In the genomic region with DNA sequence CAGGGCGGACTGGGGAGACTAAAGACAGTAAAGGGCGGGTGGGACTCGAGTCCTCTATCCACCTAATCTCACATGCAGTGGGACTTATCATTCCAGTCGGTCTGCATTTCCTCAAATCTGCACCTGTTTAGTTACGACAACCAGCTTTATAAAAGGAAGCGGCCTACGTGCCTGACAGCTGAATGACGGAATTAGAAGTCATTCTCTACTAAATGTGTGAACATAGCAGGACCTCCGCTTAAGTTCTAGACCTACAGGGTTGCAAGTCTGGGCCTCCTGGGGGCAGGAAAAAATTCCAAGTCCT, we compare ENCODE assay signal across 8 cellular contexts.
A peak's percentile ranks its signal among the peaks of the same experiment; 100 is the strongest.
DNase-seq lines count a peak whose midpoint lies in the region; ATAC-seq and TF ChIP-seq lines count a peak whose summit lies in the region.

No MANE protein-coding gene starts in this region.

- no peaks in the 10 kb centered on the region for H4K20me1 ChIP-seq in neural cell (ENCODE audit: insufficient read depth)

- TF ChIP-seq CTCF in neural cell (IDR thresholded peaks at IDR 0.05; ENCODE audit: poor library complexity, severe bottlenecking), result no peak

- H3K9ac ChIP-seq in HUES64 (ENCODE audit: low read depth, low read length) (peak overlapping the region; percentile 89), neural cell (ENCODE audit: low read length) (peak overlapping the region; percentile 41)

- H3K4me3 ChIP-seq in HUES64 (ENCODE audit: low read length), result peak overlapping the region; percentile 71
- H3K4me3 ChIP-seq in neural cell (ENCODE audit: low read length), result peak overlapping the region; percentile 76

- DNase-seq in CD1c-positive myeloid dendritic cell (ENCODE audit: extremely low spot score) (peak; percentile 31), epithelial cell of prostate (ENCODE audit: low read depth, low spot score) (no peak), kidney tubule cell (ENCODE audit: low spot score) (no peak), NCI-H146 (lab: John Stamatoyannopoulos, UW) (no peak), NAMALWA (ENCODE audit: low spot score) (no peak)

- TF ChIP-seq RAD21 in neural cell (conservative IDR thresholded peaks at IDR 0.05), result no peak

- no peaks in the 10 kb centered on the region for H3K9me2 ChIP-seq in neural cell (ENCODE audit: insufficient read depth, low read length)

- no peak for TF ChIP-seq EP300 in neural cell (conservative IDR thresholded peaks at IDR 0.05; ENCODE audit: poor library complexity, severe bottlenecking)

- H2AFZ ChIP-seq in neural cell (ENCODE audit: low read depth, low read length), result no peak overlapping the region

- H3K4me2 ChIP-seq in neural cell (ENCODE audit: low read length), result no peak overlapping the region

- H3F3A ChIP-seq in neural cell (ENCODE audit: insufficient read depth, low read length, poor library complexity, severe bottlenecking), result no peaks in the 10 kb centered on the region

- no peaks in the 10 kb centered on the region for H3K79me2 ChIP-seq in neural cell (replicated peaks; ENCODE audit: insufficient read depth, low read length)

- ATAC-seq in HG03457 (IDR thresholded peaks at IDR 0.05; ENCODE audit: unreplicated experiment), result no peak

- H3K4me1 ChIP-seq in HUES64 (ENCODE audit: insufficient read depth, low read length), result peaks cover 11% of the 10 kb centered on the region

- H3K27me3 ChIP-seq in HUES64 (ENCODE audit: insufficient read depth, low read length) (peaks cover 32% of the 10 kb centered on the region), neural cell (ENCODE audit: insufficient read depth, low read depth, low read length) (peaks cover 13% of the 10 kb centered on the region)

- H3K9me3 ChIP-seq in HUES64 (ENCODE audit: insufficient read depth, low read depth, low read length) (no peaks in the 10 kb centered on the region), neural cell (ENCODE audit: low read length) (no peaks in the 10 kb centered on the region)

- no peak overlapping the region; the same call in 1 of the 2 replicates for H3K27ac ChIP-seq in HUES64 (ENCODE audit: low read depth, low read length)
- peak overlapping the region; percentile 71 for H3K27ac ChIP-seq in epithelial cell of prostate
- H3K27ac ChIP-seq in neural cell (ENCODE audit: low read length), result no peak overlapping the region

- 47% methylated on average over 9 of the region's 9 CpGs for WGBS in HUES64

- H3K36me3 ChIP-seq in HUES64 (ENCODE audit: insufficient read depth, low read length), result no peaks in the 10 kb centered on the region
- no peaks in the 10 kb centered on the region for H3K36me3 ChIP-seq in neural cell (ENCODE audit: insufficient read depth, low read length)

TF ChIP-seq in neural cell, 6 proteins besides CTCF, POLR2A, EP300 and RAD21:
- TF ChIP-seq MXI1 (conservative IDR thresholded peaks at IDR 0.05; ENCODE audit: poor library complexity, severe bottlenecking) (no peak), POLR2AphosphoS5 (IDR thresholded peaks at IDR 0.05) (no peak), EZH2 (IDR thresholded peaks at IDR 0.05; ENCODE audit: borderline replicate concordance, insufficient read depth, low read length, poor library complexity, severe bottlenecking) (no peak), SMC3 (conservative IDR thresholded peaks at IDR 0.05; ENCODE audit: poor library complexity) (no peak), TAF1 (IDR thresholded peaks at IDR 0.05; ENCODE audit: low read depth) (no peak)
- TF ChIP-seq, protein P1, sequence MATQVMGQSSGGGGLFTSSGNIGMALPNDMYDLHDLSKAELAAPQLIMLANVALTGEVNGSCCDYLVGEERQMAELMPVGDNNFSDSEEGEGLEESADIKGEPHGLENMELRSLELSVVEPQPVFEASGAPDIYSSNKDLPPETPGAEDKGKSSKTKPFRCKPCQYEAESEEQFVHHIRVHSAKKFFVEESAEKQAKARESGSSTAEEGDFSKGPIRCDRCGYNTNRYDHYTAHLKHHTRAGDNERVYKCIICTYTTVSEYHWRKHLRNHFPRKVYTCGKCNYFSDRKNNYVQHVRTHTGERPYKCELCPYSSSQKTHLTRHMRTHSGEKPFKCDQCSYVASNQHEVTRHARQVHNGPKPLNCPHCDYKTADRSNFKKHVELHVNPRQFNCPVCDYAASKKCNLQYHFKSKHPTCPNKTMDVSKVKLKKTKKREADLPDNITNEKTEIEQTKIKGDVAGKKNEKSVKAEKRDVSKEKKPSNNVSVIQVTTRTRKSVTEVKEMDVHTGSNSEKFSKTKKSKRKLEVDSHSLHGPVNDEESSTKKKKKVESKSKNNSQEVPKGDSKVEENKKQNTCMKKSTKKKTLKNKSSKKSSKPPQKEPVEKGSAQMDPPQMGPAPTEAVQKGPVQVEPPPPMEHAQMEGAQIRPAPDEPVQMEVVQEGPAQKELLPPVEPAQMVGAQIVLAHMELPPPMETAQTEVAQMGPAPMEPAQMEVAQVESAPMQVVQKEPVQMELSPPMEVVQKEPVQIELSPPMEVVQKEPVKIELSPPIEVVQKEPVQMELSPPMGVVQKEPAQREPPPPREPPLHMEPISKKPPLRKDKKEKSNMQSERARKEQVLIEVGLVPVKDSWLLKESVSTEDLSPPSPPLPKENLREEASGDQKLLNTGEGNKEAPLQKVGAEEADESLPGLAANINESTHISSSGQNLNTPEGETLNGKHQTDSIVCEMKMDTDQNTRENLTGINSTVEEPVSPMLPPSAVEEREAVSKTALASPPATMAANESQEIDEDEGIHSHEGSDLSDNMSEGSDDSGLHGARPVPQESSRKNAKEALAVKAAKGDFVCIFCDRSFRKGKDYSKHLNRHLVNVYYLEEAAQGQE (IDR thresholded peaks at IDR 0.05; ENCODE audit: borderline replicate concordance), result no peak
TF ChIP-seq in neural cell: peak in this region for 0.
